ENCODE assay signal across 8 cellular contexts in the genomic region with DNA sequence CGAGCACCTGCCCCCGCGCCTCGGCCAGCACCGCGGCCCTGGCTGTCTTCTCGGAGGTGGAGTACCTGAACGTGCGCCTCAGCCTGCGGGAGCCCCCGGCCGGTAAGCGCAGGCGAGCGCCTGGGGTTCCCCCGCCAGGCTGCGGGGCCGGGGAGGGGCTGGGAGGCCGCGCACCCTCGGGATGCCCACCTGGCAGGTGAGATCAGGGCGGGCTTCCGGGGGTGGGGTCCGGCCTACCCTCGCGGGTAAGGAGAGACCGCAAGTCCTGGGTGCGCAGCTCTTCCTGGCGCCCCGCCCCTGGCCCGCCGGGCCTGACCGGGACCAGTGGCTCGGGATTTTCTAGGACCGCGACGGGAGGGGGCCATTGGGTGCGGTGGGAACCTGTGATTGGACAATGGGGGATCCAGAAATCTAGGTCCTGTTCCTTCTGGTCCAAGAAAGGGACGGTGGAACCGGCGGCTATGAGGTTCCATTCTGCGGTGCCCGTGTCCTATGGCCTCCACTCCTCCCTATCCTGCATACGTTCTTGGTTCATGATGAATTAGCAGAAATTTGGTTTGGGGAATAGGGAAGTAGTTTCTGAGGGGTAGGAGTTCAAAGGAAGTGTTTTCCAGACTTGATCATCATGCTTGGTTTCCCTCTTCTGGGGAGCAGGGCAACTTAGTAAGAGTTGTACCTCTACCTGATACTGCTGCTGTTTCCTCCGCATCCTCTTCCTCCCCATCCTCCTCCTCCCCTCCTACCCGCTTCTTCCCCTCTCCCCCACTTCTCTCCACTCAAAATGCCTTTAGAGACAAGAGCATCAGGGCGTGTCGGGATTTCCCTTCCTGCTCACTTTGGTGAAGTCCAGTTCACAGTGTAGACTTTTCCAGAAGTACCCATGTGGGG. TPM values are rescaled to one million over a fixed set of nuclear protein-coding genes. Genes with fewer than 3 reads are reported as not detected.
A peak's percentile ranks its signal among the peaks of the same experiment; 100 is the strongest.
DNase-seq lines count a peak whose midpoint lies in the region.

No MANE protein-coding gene starts in this region.

- no peaks in the 10 kb centered on the region for H3K36me3 Mint-ChIP-seq in T-helper 2 cell treated with Interferon-gamma antibody and Interleukin-4, amounts not matched to agents 5 μg/mL and 100 μg/mL, for 36 hours (ENCODE audit: low read depth)

- no peak overlapping the region for H2BK15ac ChIP-seq in mesenchymal stem cell (ENCODE audit: low read depth, poor library complexity, severe bottlenecking)

- H2BK12ac ChIP-seq in mesenchymal stem cell (ENCODE audit: low read length in 2 of 2): no peak overlapping the region

- peak overlapping the region; percentile 89 for H3K18ac ChIP-seq in mesenchymal stem cell (ENCODE audit: low read depth in 1 of 2, low read length in 2 of 2)

- no peak overlapping the region for H2AK5ac ChIP-seq in mesenchymal stem cell (ENCODE audit: low read length, severe bottlenecking)

- peak overlapping the region; percentile 100 for H2AFZ ChIP-seq in mesenchymal stem cell (ENCODE audit: low read depth, low read length)

- no peak overlapping the region for H3K27ac ChIP-seq in mesenchymal stem cell (ENCODE audit: low read length, poor library complexity, severe bottlenecking)

- H4K91ac ChIP-seq in mesenchymal stem cell (ENCODE audit: low read length): no peak overlapping the region

- no peak overlapping the region for H3K14ac ChIP-seq in mesenchymal stem cell (ENCODE audit: low read length in 2 of 2)

- H3K4ac ChIP-seq in mesenchymal stem cell (ENCODE audit: low read depth in 1 of 2, low read length in 2 of 2): peak overlapping the region in 1 of 2 experiments; percentile 68

- H3K27ac Mint-ChIP-seq in T-helper 2 cell treated with Interferon-gamma antibody and Interleukin-4, amounts not matched to agents 5 μg/mL and 100 μg/mL, for 36 hours: no peak overlapping the region

- H3K9ac ChIP-seq in endocrine pancreas (ENCODE audit: control insufficient read depth, insufficient read depth, low read length) (peak overlapping the region; percentile 90), mesenchymal stem cell (ENCODE audit: low read length) (peak overlapping the region; percentile 81)

- peak overlapping the region; percentile 68 for H3K4me2 ChIP-seq in mesenchymal stem cell (ENCODE audit: low read length, poor library complexity, severe bottlenecking)

- H3K4me3 Mint-ChIP-seq in T-helper 2 cell treated with Interferon-gamma antibody and Interleukin-4, amounts not matched to agents 5 μg/mL and 100 μg/mL, for 36 hours: peak overlapping the region; percentile 58

- 14% methylated on average over 48 of the region's 48 CpGs for WGBS in mesenchymal stem cell

- H3K36me3 ChIP-seq in endocrine pancreas (ENCODE audit: control insufficient read depth, insufficient read depth, low read length): no peaks in the 10 kb centered on the region
- peaks cover 0 to 7% of the 10 kb centered on the region in 2 experiments for H3K36me3 ChIP-seq in mesenchymal stem cell (ENCODE audit: control insufficient read depth in 1 of 2, insufficient read depth in 2 of 2, low read depth in 1 of 2, low read length in 2 of 2)

- H3K4me3 ChIP-seq in endocrine pancreas (ENCODE audit: control insufficient read depth, insufficient read depth, low read length) (peak overlapping the region; percentile 95), mesenchymal stem cell (ENCODE audit: insufficient read depth in 1 of 2, low read depth in 1 of 2, low read length in 2 of 2) (peak overlapping the region; percentile 86 to 90)

- H4K8ac ChIP-seq in mesenchymal stem cell (ENCODE audit: low read length): no peak overlapping the region

- no peaks in the 10 kb centered on the region for H3K9me3 ChIP-seq in endocrine pancreas (ENCODE audit: control insufficient read depth, low read length)
- no peaks in the 10 kb centered on the region for H3K9me3 ChIP-seq in mesenchymal stem cell (ENCODE audit: control insufficient read depth, low read length)

- H3K27me3 ChIP-seq in endocrine pancreas (ENCODE audit: control insufficient read depth, insufficient read depth, low read length) (no peaks in the 10 kb centered on the region), mesenchymal stem cell (ENCODE audit: control insufficient read depth in 1 of 2, insufficient read depth in 1 of 2, low read length in 2 of 2) (no peaks in the 10 kb centered on the region)

- H3K23ac ChIP-seq in mesenchymal stem cell (ENCODE audit: low read length in 2 of 2): no peak overlapping the region

- H3K79me1 ChIP-seq in mesenchymal stem cell (replicated peaks; ENCODE audit: low read length, poor library complexity, severe bottlenecking): peaks cover 16% of the 10 kb centered on the region

- no peak overlapping the region for H2BK5ac ChIP-seq in mesenchymal stem cell (ENCODE audit: low read depth, low read length, poor library complexity, severe bottlenecking)

- no peak overlapping the region for H2BK120ac ChIP-seq in mesenchymal stem cell (ENCODE audit: low read depth, low read length)

- H3K27me3 Mint-ChIP-seq in T-helper 2 cell treated with Interferon-gamma antibody and Interleukin-4, amounts not matched to agents 5 μg/mL and 100 μg/mL, for 36 hours (ENCODE audit: low read depth): peaks cover 34% of the 10 kb centered on the region

- peaks cover 15% of the 10 kb centered on the region for H3K4me1 Mint-ChIP-seq in T-helper 2 cell treated with Interferon-gamma antibody and Interleukin-4, amounts not matched to agents 5 μg/mL and 100 μg/mL, for 36 hours (ENCODE audit: low read depth)

- DNase-seq in activated effector memory CD4-positive, alpha-beta T cell treated with anti-CD3 and anti-CD28 coated beads, Interleukin-2, amount 50 U/mL, for 16 hours: peak; percentile 67
- no peak for DNase-seq in activated effector memory CD4-positive, alpha-beta T cell treated with Interleukin-2 at 50 U/mL for 16 hours
- DNase-seq in T-helper 2 cell treated with Interferon-gamma antibody and Interleukin-4, amounts not matched to agents 5 μg/mL and 100 μg/mL, for 36 hours (ENCODE audit: low spot score): no peak
- DNase-seq in mesenchymal stem cell (peak; percentile 20), superior temporal gyrus (ENCODE audit: extremely low spot score) (peak; percentile 46), ureter (ENCODE audit: low spot score) (no peak), kidney glomerular epithelial cell (lab: John Stamatoyannopoulos, UW) (no peak)

- H3K9me3 Mint-ChIP-seq in T-helper 2 cell treated with Interferon-gamma antibody and Interleukin-4, amounts not matched to agents 5 μg/mL and 100 μg/mL, for 36 hours: no peaks in the 10 kb centered on the region

- H3K4me1 ChIP-seq in endocrine pancreas (ENCODE audit: control insufficient read depth, insufficient read depth, low read length) (peaks cover 18% of the 10 kb centered on the region), mesenchymal stem cell (ENCODE audit: control insufficient read depth, insufficient read depth, low read depth, low read length) (peaks cover 4% of the 10 kb centered on the region)

RNA-seq across cellular contexts. Expression of a gene that starts 0.8 kb away (rescaled TPM):
- polyA plus RNA-seq in mesenchymal stem cell (2013, experiment 1 of 2): 11.2 TPM
- 11.7 TPM for polyA plus RNA-seq in mesenchymal stem cell (2013, experiment 2 of 2)
- total RNA-seq in ureter: 13.6 TPM

Comparison
In these comparisons a context has a peak if more than half of its experiments do, and no peak if none do; other contexts are left out.
1. DNase-seq: peak in activated effector memory CD4-positive, alpha-beta T cell treated with anti-CD3 and anti-CD28 coated beads, Interleukin-2, amount 50 U/mL, for 16 hours (single experiment), mesenchymal stem cell (single experiment) and superior temporal gyrus (single experiment); none in activated effector memory CD4-positive, alpha-beta T cell treated with Interleukin-2 at 50 U/mL for 16 hours (single experiment), T-helper 2 cell treated with Interferon-gamma antibody and Interleukin-4, amounts not matched to agents 5 μg/mL and 100 μg/mL, for 36 hours (single experiment), ureter (single experiment) and kidney glomerular epithelial cell (single experiment).